Comparison of ENCODE assay signal across 1 cellular context in the genomic region with DNA sequence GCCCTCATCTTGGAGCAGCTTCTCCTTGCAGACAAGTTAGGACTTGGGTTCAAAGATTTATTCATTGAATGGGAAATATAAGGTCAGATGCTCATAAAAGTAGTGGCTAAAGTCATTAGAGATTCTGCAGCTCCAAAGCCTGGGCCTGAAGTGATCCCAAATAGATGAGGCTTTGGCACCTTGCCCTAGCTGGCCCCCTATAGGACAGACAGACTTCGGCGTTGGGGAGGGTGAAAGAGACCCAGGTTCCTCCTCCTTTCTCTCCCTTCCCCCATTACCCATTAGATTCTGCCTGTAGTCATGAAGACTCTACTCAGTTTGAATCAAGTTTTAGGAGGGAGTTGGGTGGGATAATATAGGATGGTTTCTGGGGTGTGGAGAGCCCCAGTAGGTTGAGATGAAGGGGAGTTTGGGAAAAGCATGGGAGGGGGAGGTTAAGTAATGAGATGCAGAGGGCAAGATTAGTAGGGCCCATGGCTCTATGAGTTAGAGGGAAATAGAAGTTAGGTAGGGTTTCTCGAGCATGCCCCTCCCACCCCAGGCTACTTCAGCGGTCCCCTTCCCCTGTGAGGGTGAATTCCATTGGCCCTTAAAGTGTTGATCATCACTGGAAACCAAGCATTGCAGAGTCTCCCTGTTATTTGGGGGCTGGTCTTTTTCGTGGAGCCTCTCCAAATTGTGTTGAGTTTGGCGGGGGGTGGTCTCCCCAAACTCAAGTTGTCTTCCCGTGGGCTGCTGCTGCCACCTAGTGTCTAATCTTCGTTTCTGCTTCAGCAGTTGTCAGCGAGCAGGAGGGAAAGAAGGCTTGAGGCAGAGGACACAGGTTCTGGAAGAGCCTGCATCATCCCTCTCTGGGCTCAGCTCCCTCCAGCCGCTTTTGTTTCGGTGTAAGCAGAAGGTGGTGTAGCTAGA.
TF ChIP-seq lines count a peak whose summit lies in the region.

No MANE protein-coding gene starts in this region.

TF ChIP-seq in K562, 482 proteins besides CTCF, POLR2A, EP300 and RAD21 (continued from another document and continues in another):
- TF ChIP-seq, protein P1, sequence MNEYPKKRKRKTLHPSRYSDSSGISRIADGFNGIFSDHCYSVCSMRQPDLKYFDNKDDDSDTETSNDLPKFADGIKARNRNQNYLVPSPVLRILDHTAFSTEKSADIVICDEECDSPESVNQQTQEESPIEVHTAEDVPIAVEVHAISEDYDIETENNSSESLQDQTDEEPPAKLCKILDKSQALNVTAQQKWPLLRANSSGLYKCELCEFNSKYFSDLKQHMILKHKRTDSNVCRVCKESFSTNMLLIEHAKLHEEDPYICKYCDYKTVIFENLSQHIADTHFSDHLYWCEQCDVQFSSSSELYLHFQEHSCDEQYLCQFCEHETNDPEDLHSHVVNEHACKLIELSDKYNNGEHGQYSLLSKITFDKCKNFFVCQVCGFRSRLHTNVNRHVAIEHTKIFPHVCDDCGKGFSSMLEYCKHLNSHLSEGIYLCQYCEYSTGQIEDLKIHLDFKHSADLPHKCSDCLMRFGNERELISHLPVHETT (CRISPR knock-in tag; conservative IDR thresholded peaks at IDR 0.05 in 1 of 2, IDR thresholded peaks at IDR 0.05 in 1 of 2) = no peak
- TF ChIP-seq ZNF197 (CRISPR knock-in tag; IDR thresholded peaks at IDR 0.05; ENCODE audit: low read depth) = no peak
- no peak for TF ChIP-seq LEF1 (IDR thresholded peaks at IDR 0.05)
- no peak for TF ChIP-seq COPS2 (conservative IDR thresholded peaks at IDR 0.05)
- no peak for TF ChIP-seq NCOA1 (IDR thresholded peaks at IDR 0.05; ENCODE audit: low read depth)
- TF ChIP-seq, protein P2, sequence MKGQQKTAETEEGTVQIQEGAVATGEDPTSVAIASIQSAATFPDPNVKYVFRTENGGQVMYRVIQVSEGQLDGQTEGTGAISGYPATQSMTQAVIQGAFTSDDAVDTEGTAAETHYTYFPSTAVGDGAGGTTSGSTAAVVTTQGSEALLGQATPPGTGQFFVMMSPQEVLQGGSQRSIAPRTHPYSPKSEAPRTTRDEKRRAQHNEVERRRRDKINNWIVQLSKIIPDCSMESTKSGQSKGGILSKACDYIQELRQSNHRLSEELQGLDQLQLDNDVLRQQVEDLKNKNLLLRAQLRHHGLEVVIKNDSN (CRISPR knock-in tag; IDR thresholded peaks at IDR 0.05) = no peak; the same call in 1 of the 2 replicates
- no peak for TF ChIP-seq KLF13 (tag; IDR thresholded peaks at IDR 0.05; ENCODE audit: borderline replicate concordance, low read depth)
- no peak for TF ChIP-seq ZNF324 (CRISPR knock-in tag; IDR thresholded peaks at IDR 0.05)
- no peak for TF ChIP-seq BCOR (IDR thresholded peaks at IDR 0.05)
- no peak for TF ChIP-seq ZNF75A (CRISPR knock-in tag; IDR thresholded peaks at IDR 0.05)
- TF ChIP-seq HDAC6 (IDR thresholded peaks at IDR 0.05; ENCODE audit: low read depth, low read length) = no peak
- TF ChIP-seq ZEB2 (IDR thresholded peaks at IDR 0.05) = no peak
- no peak for TF ChIP-seq TCF7L2 (IDR thresholded peaks at IDR 0.05; ENCODE audit: low read depth, low read length)
- TF ChIP-seq FIP1L1 (IDR thresholded peaks at IDR 0.05; ENCODE audit: low read depth, low read length, poor library complexity, severe bottlenecking) = no peak
- TF ChIP-seq, protein P3, sequence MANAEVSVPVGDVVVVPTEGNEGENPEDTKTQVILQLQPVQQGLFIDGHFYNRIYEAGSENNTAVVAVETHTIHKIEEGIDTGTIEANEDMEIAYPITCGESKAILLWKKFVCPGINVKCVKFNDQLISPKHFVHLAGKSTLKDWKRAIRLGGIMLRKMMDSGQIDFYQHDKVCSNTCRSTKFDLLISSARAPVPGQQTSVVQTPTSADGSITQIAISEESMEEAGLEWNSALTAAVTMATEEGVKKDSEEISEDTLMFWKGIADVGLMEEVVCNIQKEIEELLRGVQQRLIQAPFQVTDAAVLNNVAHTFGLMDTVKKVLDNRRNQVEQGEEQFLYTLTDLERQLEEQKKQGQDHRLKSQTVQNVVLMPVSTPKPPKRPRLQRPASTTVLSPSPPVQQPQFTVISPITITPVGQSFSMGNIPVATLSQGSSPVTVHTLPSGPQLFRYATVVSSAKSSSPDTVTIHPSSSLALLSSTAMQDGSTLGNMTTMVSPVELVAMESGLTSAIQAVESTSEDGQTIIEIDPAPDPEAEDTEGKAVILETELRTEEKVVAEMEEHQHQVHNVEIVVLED (CRISPR knock-in tag; IDR thresholded peaks at IDR 0.05) = no peak
- TF ChIP-seq C11orf30 (IDR thresholded peaks at IDR 0.05; ENCODE audit: low read depth) = no peak
- no peak for TF ChIP-seq PHB (CRISPR knock-in tag; IDR thresholded peaks at IDR 0.05)
- TF ChIP-seq MTA1 (IDR thresholded peaks at IDR 0.05; ENCODE audit: borderline replicate concordance) = no peak
- no peak for TF ChIP-seq ZNF696 (CRISPR knock-in tag; conservative IDR thresholded peaks at IDR 0.05)
- peak; percentile 95 for TF ChIP-seq BRD9 (IDR thresholded peaks at IDR 0.05; ENCODE audit: low read depth, partially characterized antibody)
- no peak for TF ChIP-seq SETDB1 (IDR thresholded peaks at IDR 0.05; ENCODE audit: low read length)
- TF ChIP-seq KLF6 (CRISPR knock-in tag; IDR thresholded peaks at IDR 0.05; ENCODE audit: borderline replicate concordance) = no peak
- no peak for TF ChIP-seq ZFPM2 (CRISPR knock-in tag; IDR thresholded peaks at IDR 0.05)
- TF ChIP-seq ZNF644 (tag; IDR thresholded peaks at IDR 0.05; ENCODE audit: low read depth) = no peak
- no peak for TF ChIP-seq MECOM (CRISPR knock-in tag; IDR thresholded peaks at IDR 0.05)
- TF ChIP-seq CAMTA2 (CRISPR knock-in tag; conservative IDR thresholded peaks at IDR 0.05) = no peak
- no peak for TF ChIP-seq USF2 (CRISPR knock-in tag; IDR thresholded peaks at IDR 0.05)
- no peak for TF ChIP-seq TRIM24 (IDR thresholded peaks at IDR 0.05)
- no peak for TF ChIP-seq CEBPB (tag; IDR thresholded peaks at IDR 0.05)
- no peak for TF ChIP-seq MYBL2 (IDR thresholded peaks at IDR 0.05; ENCODE audit: low read depth)
- TF ChIP-seq MYBL2 (CRISPR knock-in tag; IDR thresholded peaks at IDR 0.05; ENCODE audit: borderline replicate concordance) = no peak
- TF ChIP-seq HDAC8 (tag; IDR thresholded peaks at IDR 0.05) = no peak
- TF ChIP-seq, protein P4, sequence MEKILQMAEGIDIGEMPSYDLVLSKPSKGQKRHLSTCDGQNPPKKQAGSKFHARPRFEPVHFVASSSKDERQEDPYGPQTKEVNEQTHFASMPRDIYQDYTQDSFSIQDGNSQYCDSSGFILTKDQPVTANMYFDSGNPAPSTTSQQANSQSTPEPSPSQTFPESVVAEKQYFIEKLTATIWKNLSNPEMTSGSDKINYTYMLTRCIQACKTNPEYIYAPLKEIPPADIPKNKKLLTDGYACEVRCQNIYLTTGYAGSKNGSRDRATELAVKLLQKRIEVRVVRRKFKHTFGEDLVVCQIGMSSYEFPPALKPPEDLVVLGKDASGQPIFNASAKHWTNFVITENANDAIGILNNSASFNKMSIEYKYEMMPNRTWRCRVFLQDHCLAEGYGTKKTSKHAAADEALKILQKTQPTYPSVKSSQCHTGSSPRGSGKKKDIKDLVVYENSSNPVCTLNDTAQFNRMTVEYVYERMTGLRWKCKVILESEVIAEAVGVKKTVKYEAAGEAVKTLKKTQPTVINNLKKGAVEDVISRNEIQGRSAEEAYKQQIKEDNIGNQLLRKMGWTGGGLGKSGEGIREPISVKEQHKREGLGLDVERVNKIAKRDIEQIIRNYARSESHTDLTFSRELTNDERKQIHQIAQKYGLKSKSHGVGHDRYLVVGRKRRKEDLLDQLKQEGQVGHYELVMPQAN (IDR thresholded peaks at IDR 0.05; ENCODE audit: borderline replicate concordance) = no peak
- TF ChIP-seq ZNF143 (CRISPR knock-in tag; IDR thresholded peaks at IDR 0.05) = 0 out of 2 replicates have a peak, but pooled peaks have one; percentile 40
- no peak for TF ChIP-seq SUPT5H (IDR thresholded peaks at IDR 0.05)
- no peak for TF ChIP-seq RBM34 (IDR thresholded peaks at IDR 0.05; ENCODE audit: borderline replicate concordance, insufficient read depth, low read length)
- no peak for TF ChIP-seq ZNF699 (CRISPR knock-in tag; IDR thresholded peaks at IDR 0.05; ENCODE audit: insufficient replicate concordance)
- TF ChIP-seq SLC30A9 (CRISPR knock-in tag; IDR thresholded peaks at IDR 0.05) = no peak
- no peak for TF ChIP-seq ZNF274 (IDR thresholded peaks at IDR 0.05; ENCODE audit: borderline replicate concordance, low read depth, low read length)
- no peak for TF ChIP-seq CHD1 (IDR thresholded peaks at IDR 0.05; ENCODE audit: low read length)
- TF ChIP-seq ARID2 (IDR thresholded peaks at IDR 0.05) = peak; percentile 93
- peak in 1 of 2 experiments; percentile 56; a peak in 1 of 4 replicates for TF ChIP-seq FOXA3 (CRISPR knock-in tag; conservative IDR thresholded peaks at IDR 0.05 in 1 of 2, IDR thresholded peaks at IDR 0.05 in 1 of 2)
- TF ChIP-seq ZNF140 (CRISPR knock-in tag; IDR thresholded peaks at IDR 0.05) = no peak
- TF ChIP-seq HOXB6 (CRISPR knock-in tag; IDR thresholded peaks at IDR 0.05; ENCODE audit: borderline replicate concordance) = no peak
- no peak for TF ChIP-seq ETS2 (tag; IDR thresholded peaks at IDR 0.05; ENCODE audit: borderline replicate concordance, poor library complexity, severe bottlenecking)
- no peak for TF ChIP-seq HNRNPLL (IDR thresholded peaks at IDR 0.05; ENCODE audit: low read depth, low read length, poor library complexity, severe bottlenecking)
- no peak for TF ChIP-seq ZNF311 (CRISPR knock-in tag; IDR thresholded peaks at IDR 0.05)
- TF ChIP-seq RAD51 (IDR thresholded peaks at IDR 0.05; ENCODE audit: borderline replicate concordance, low read depth) = no peak
- no peak for TF ChIP-seq SIN3A (IDR thresholded peaks at IDR 0.05; ENCODE audit: borderline replicate concordance in 2 of 2, control insufficient read depth in 1 of 2, low read depth in 2 of 2, low read length in 2 of 2)
- TF ChIP-seq FOXO4 (CRISPR knock-in tag; IDR thresholded peaks at IDR 0.05) = no peak
- TF ChIP-seq BRF1 (IDR thresholded peaks at IDR 0.05; ENCODE audit: borderline replicate concordance, extremely low read depth, insufficient read length) = no peak
- TF ChIP-seq, protein P5, sequence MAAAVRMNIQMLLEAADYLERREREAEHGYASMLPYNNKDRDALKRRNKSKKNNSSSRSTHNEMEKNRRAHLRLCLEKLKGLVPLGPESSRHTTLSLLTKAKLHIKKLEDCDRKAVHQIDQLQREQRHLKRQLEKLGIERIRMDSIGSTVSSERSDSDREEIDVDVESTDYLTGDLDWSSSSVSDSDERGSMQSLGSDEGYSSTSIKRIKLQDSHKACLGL (CRISPR knock-in tag; IDR thresholded peaks at IDR 0.05; ENCODE audit: borderline replicate concordance, poor library complexity, severe bottlenecking) = no peak
- TF ChIP-seq SNRNP70 (optimal IDR thresholded peaks at IDR 0.05; ENCODE audit: low read depth, low read length) = no peak
- TF ChIP-seq NR2C2 (CRISPR knock-in tag; IDR thresholded peaks at IDR 0.05) = no peak
- no peak for TF ChIP-seq NR2C2 (tag; IDR thresholded peaks at IDR 0.05)
- no peak for TF ChIP-seq YBX1 (IDR thresholded peaks at IDR 0.05)
- no peak for TF ChIP-seq FOXP1 (CRISPR knock-in tag; IDR thresholded peaks at IDR 0.05)
- no peak for TF ChIP-seq BRCA1 (IDR thresholded peaks at IDR 0.05)
- no peak for TF ChIP-seq BRCA1 (CRISPR knock-in tag; IDR thresholded peaks at IDR 0.05)
- peak; percentile 59 for TF ChIP-seq RB1 (IDR thresholded peaks at IDR 0.05; ENCODE audit: low read depth)
- TF ChIP-seq TARDBP (IDR thresholded peaks at IDR 0.05) = no peak
- no peak for TF ChIP-seq CHCHD3 (CRISPR knock-in tag; IDR thresholded peaks at IDR 0.05)
- TF ChIP-seq RBFOX2 (IDR thresholded peaks at IDR 0.05; ENCODE audit: low read depth, low read length) = no peak
- no peak for TF ChIP-seq POLR2H (tag; IDR thresholded peaks at IDR 0.05; ENCODE audit: low read depth)
- TF ChIP-seq, protein P6, sequence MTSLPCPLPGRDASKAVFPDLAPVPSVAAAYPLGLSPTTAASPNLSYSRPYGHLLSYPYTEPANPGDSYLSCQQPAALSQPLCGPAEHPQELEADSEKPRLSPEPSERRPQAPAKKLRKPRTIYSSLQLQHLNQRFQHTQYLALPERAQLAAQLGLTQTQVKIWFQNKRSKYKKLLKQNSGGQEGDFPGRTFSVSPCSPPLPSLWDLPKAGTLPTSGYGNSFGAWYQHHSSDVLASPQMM (CRISPR knock-in tag; IDR thresholded peaks at IDR 0.05) = no peak
- no peak for TF ChIP-seq PHF8 (IDR thresholded peaks at IDR 0.05; ENCODE audit: borderline replicate concordance, low read length)
- TF ChIP-seq HEY1 (CRISPR knock-in tag; IDR thresholded peaks at IDR 0.05; ENCODE audit: borderline replicate concordance) = no peak
- TF ChIP-seq CCAR2 (IDR thresholded peaks at IDR 0.05; ENCODE audit: low read depth, low read length) = no peak
- TF ChIP-seq U2AF1 (optimal IDR thresholded peaks at IDR 0.05; ENCODE audit: low read depth, low read length) = no peak
- peak; percentile 76; the same call in 1 of the 2 replicates for TF ChIP-seq SMARCA5 (IDR thresholded peaks at IDR 0.05)
- TF ChIP-seq, protein P7, sequence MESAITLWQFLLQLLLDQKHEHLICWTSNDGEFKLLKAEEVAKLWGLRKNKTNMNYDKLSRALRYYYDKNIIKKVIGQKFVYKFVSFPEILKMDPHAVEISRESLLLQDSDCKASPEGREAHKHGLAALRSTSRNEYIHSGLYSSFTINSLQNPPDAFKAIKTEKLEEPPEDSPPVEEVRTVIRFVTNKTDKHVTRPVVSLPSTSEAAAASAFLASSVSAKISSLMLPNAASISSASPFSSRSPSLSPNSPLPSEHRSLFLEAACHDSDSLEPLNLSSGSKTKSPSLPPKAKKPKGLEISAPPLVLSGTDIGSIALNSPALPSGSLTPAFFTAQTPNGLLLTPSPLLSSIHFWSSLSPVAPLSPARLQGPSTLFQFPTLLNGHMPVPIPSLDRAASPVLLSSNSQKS (CRISPR knock-in tag; IDR thresholded peaks at IDR 0.05) = no peak
- no peak for TF ChIP-seq CHD4 (IDR thresholded peaks at IDR 0.05; ENCODE audit: insufficient read depth, insufficient replicate concordance, low read depth, low read length, poor library complexity, severe bottlenecking)
